Comparison of ENCODE assay signal across 10 cellular contexts in genomic region chr2:197163755-197164753, GRCh38.
DNase-seq lines count a peak whose midpoint lies in the region; ATAC-seq and TF ChIP-seq lines count a peak whose summit lies in the region.
"Had no signal": no experiment of that assay in that cellular context is flagged by ENCODE, and none has a peak within 500 bp of the region (broad histone marks: within the 10 kb centered on the region; RNA-seq: fewer than 3 reads in every experiment).

No MANE protein-coding gene starts in this region.

- peaks cover 27% of the 10 kb centered on the region for H3K4me1 ChIP-seq in upper lobe of right lung
- peaks cover 0 to 10% of the 10 kb centered on the region in 2 donors for H3K4me1 ChIP-seq in ascending aorta
- H3K4me1 ChIP-seq in adrenal gland (replicated peaks in 1 of 2): peaks cover 20 to 21% of the 10 kb centered on the region in 2 donors

- DNase-seq in activated T-cell treated with anti-CD3 and anti-CD28 coated beads, Interleukin-2, amount 50 U/mL, for 24 hours: no peak
- no peak for DNase-seq in activated T-cell treated with anti-CD3 and anti-CD28 coated beads, Interleukin-2, amount 50 U/mL, for 72 hours
- DNase-seq in foreskin fibroblast (no peak), upper lobe of right lung (no peak), ascending aorta (ENCODE audit: low spot score in 2 of 2) (no peak), adrenal gland (no peak)
- no peak for DNase-seq in naive thymus-derived CD8-positive, alpha-beta T cell
- DNase-seq: activated CD8-positive, alpha-beta T cell treated with anti-CD3 and anti-CD28 coated beads, Interleukin-2, amount 10 ng/mL, durations not matched to agents 7 days and 5 days; RPMI8226 had no signal

- peaks cover 18% of the 10 kb centered on the region for H3K36me3 Mint-ChIP-seq in activated T-cell treated with anti-CD3 and anti-CD28 coated beads, Interleukin-2, amount 50 U/mL, for 24 hours (ENCODE audit: low read depth)
- H3K36me3 Mint-ChIP-seq in activated T-cell treated with anti-CD3 and anti-CD28 coated beads, Interleukin-2, amount 50 U/mL, for 72 hours (ENCODE audit: insufficient read depth in 2 of 2): peaks cover 0 to 13% of the 10 kb centered on the region in 2 donors
- peaks cover 2 to 33% (median 4%) of the 10 kb centered on the region in 3 donors for H3K36me3 Mint-ChIP-seq in naive thymus-derived CD8-positive, alpha-beta T cell

- no peaks in the 10 kb centered on the region for H3K9me3 Mint-ChIP-seq in activated T-cell treated with anti-CD3 and anti-CD28 coated beads, Interleukin-2, amount 50 U/mL, for 24 hours
- H3K9me3 Mint-ChIP-seq in activated T-cell treated with anti-CD3 and anti-CD28 coated beads, Interleukin-2, amount 50 U/mL, for 72 hours: no peaks in the 10 kb centered on the region
- H3K9me3 Mint-ChIP-seq in naive thymus-derived CD8-positive, alpha-beta T cell: peaks cover 0 to 3% (median 0%) of the 10 kb centered on the region in 9 donors

- TF ChIP-seq POLR2A in adrenal gland (IDR thresholded peaks at IDR 0.05): no peak

- peak overlapping the region; percentile 74 for H3K27ac Mint-ChIP-seq in activated T-cell treated with anti-CD3 and anti-CD28 coated beads, Interleukin-2, amount 50 U/mL, for 24 hours
- no peak overlapping the region for H3K27ac Mint-ChIP-seq in activated T-cell treated with anti-CD3 and anti-CD28 coated beads, Interleukin-2, amount 50 U/mL, for 72 hours
- peak overlapping the region; percentile 19 to 100 (median 90) for H3K27ac Mint-ChIP-seq in naive thymus-derived CD8-positive, alpha-beta T cell

- H3K4me3 Mint-ChIP-seq in activated T-cell treated with anti-CD3 and anti-CD28 coated beads, Interleukin-2, amount 50 U/mL, for 24 hours: no peak overlapping the region
- no peak overlapping the region for H3K4me3 Mint-ChIP-seq in activated T-cell treated with anti-CD3 and anti-CD28 coated beads, Interleukin-2, amount 50 U/mL, for 72 hours
- H3K4me3 Mint-ChIP-seq in naive thymus-derived CD8-positive, alpha-beta T cell: peak overlapping the region in 6 of 10 donors; percentile 5 to 39 (median 24)
- H3K4me3 Mint-ChIP-seq: activated CD8-positive, alpha-beta T cell treated with anti-CD3 and anti-CD28 coated beads, Interleukin-2, amount 10 ng/mL, durations not matched to agents 7 days and 5 days had no signal

- H3K4me1 Mint-ChIP-seq in activated T-cell treated with anti-CD3 and anti-CD28 coated beads, Interleukin-2, amount 50 U/mL, for 24 hours (ENCODE audit: low read depth): peaks cover 89% of the 10 kb centered on the region
- peaks cover 84% of the 10 kb centered on the region for H3K4me1 Mint-ChIP-seq in activated T-cell treated with anti-CD3 and anti-CD28 coated beads, Interleukin-2, amount 50 U/mL, for 72 hours (ENCODE audit: low read depth)
- peaks cover 51 to 92% (median 87%) of the 10 kb centered on the region in 4 donors for H3K4me1 Mint-ChIP-seq in naive thymus-derived CD8-positive, alpha-beta T cell

- POLR2A ChIA-PET in naive thymus-derived CD8-positive, alpha-beta T cell (lab: Charles Lee): interaction anchor here (1.0 kb wide), 1 partner anchor 23 kb away, joined by 3 read pairs; no protein-coding TSS in a partner anchor

- no peaks in the 10 kb centered on the region for H3K36me3 ChIP-seq in upper lobe of right lung
- no peaks in the 10 kb centered on the region for H3K36me3 ChIP-seq in ascending aorta
- no peaks in the 10 kb centered on the region for H3K36me3 ChIP-seq in adrenal gland (replicated peaks in 1 of 2)

- intact Hi-C loops in upper lobe of right lung (cut with DNase I): no loop called here
- intact Hi-C loops in ascending aorta (cut with DNase I): no loop called here
- intact Hi-C loops in adrenal gland (cut with DNase I): loop anchor here in 1 of 2 donors (5.0 kb wide), 1 partner anchor 47 kb away; no protein-coding TSS in a partner anchor

- H3K27me3 Mint-ChIP-seq in activated T-cell treated with anti-CD3 and anti-CD28 coated beads, Interleukin-2, amount 50 U/mL, for 24 hours: no peaks in the 10 kb centered on the region
- no peaks in the 10 kb centered on the region for H3K27me3 Mint-ChIP-seq in activated T-cell treated with anti-CD3 and anti-CD28 coated beads, Interleukin-2, amount 50 U/mL, for 72 hours (ENCODE audit: low read depth)
- H3K27me3 Mint-ChIP-seq in naive thymus-derived CD8-positive, alpha-beta T cell: no peaks in the 10 kb centered on the region

- peak overlapping the region; percentile 19 to 26 for H3K4me3 ChIP-seq in foreskin fibroblast (ENCODE audit: low read depth in 1 of 2, low read length in 2 of 2)
- H3K4me3 ChIP-seq in upper lobe of right lung: peak overlapping the region; percentile 6
- H3K4me3 ChIP-seq in ascending aorta: no peak overlapping the region
- peak overlapping the region in 1 of 4 donors; percentile 17 for H3K4me3 ChIP-seq in adrenal gland

- H3K9me3 ChIP-seq in upper lobe of right lung (no peaks in the 10 kb centered on the region), ascending aorta (no peaks in the 10 kb centered on the region), adrenal gland (replicated peaks in 1 of 3) (no peaks in the 10 kb centered on the region)

- TF ChIP-seq CTCF in foreskin fibroblast (IDR thresholded peaks at IDR 0.05; ENCODE audit: low read depth, low read length) (no peak), upper lobe of right lung (IDR thresholded peaks at IDR 0.05) (no peak), ascending aorta (IDR thresholded peaks at IDR 0.05) (no peak), adrenal gland (IDR thresholded peaks at IDR 0.05) (no peak)

- H3K27me3 ChIP-seq in upper lobe of right lung: no peaks in the 10 kb centered on the region
- H3K27me3 ChIP-seq in ascending aorta: no peaks in the 10 kb centered on the region
- H3K27me3 ChIP-seq in adrenal gland: no peaks in the 10 kb centered on the region

- WGBS in adrenal gland, 4 donors: 62 to 85% (median 74%) methylated on average over 26 to 54 of the region's 54 CpGs

- no peak overlapping the region for H3K27ac ChIP-seq in upper lobe of right lung
- no peak overlapping the region for H3K27ac ChIP-seq in ascending aorta
- peak overlapping the region in 1 of 5 donors; percentile 42 for H3K27ac ChIP-seq in adrenal gland

- ATAC-seq in activated T-cell treated with anti-CD3 and anti-CD28 coated beads, Interleukin-2, amount 50 U/mL, for 72 hours (replicated peaks in 1 of 2): no peak
- ATAC-seq in naive thymus-derived CD8-positive, alpha-beta T cell: no peak
- ATAC-seq in upper lobe of right lung (peak; percentile 24), HG03175 (IDR thresholded peaks at IDR 0.05; ENCODE audit: unreplicated experiment) (no peak)
- ATAC-seq: activated CD8-positive, alpha-beta T cell treated with anti-CD3 and anti-CD28 coated beads, Interleukin-2, amount 10 ng/mL, durations not matched to agents 7 days and 5 days had no signal

Comparison
In these comparisons a context has a peak if more than half of its experiments do, and no peak if none do; other contexts are left out.
1. H3K4me3 Mint-ChIP-seq: peak in naive thymus-derived CD8-positive, alpha-beta T cell (6 of 10); none in activated T-cell treated with anti-CD3 and anti-CD28 coated beads, Interleukin-2, amount 50 U/mL, for 24 hours (single experiment) and activated T-cell treated with anti-CD3 and anti-CD28 coated beads, Interleukin-2, amount 50 U/mL, for 72 hours (0 of 2).
2. H3K4me3 ChIP-seq: peak in foreskin fibroblast (2 of 2) and upper lobe of right lung (single experiment); none in ascending aorta (0 of 2).